8 cellular contexts compared by ENCODE assay signal in the genomic region with DNA sequence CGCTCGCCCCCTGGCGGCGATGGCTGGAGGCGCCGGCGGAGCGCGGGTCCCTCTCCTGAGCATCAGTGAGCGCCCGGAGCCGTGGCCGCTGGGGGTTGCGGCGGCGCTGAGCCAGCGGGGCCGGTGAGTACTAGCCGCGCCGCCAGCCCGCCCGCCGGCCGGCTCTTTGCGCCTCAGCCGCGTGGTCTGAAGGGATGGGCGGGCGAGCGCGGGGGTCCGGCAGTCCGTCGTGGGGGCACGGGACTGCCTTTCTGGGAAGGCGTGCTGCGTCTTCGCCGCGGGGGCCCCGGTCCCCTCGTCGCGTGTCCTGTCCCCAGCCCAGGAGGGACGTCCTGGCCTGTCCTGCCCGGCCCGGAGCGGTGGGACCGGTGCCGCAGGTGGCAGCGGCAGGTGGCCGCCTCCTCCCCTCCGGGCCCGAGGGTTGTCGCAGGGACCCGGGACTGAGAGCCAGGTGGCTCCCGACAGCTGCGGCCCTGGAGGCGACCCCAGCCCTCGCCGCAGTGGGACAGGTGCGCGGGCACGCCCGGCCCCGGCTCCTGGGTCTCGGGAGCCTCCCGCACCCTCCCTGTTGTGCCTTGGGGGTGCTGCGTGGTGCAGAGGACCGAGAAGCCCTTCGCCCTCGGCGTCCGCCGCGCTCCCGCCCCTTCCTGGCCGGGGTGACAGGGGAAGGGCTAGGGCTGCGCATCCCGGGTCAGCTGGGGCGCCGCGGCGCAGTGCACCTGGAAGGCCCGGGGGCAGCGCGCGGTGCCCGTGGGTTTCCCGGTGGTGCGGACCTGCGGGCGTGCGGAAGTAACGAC. TPM values are rescaled to one million over a fixed set of nuclear protein-coding genes. Genes with fewer than 3 reads are reported as not detected.
DNase-seq lines count a peak whose midpoint lies in the region; ATAC-seq and TF ChIP-seq lines count a peak whose summit lies in the region.

A gene with protein sequence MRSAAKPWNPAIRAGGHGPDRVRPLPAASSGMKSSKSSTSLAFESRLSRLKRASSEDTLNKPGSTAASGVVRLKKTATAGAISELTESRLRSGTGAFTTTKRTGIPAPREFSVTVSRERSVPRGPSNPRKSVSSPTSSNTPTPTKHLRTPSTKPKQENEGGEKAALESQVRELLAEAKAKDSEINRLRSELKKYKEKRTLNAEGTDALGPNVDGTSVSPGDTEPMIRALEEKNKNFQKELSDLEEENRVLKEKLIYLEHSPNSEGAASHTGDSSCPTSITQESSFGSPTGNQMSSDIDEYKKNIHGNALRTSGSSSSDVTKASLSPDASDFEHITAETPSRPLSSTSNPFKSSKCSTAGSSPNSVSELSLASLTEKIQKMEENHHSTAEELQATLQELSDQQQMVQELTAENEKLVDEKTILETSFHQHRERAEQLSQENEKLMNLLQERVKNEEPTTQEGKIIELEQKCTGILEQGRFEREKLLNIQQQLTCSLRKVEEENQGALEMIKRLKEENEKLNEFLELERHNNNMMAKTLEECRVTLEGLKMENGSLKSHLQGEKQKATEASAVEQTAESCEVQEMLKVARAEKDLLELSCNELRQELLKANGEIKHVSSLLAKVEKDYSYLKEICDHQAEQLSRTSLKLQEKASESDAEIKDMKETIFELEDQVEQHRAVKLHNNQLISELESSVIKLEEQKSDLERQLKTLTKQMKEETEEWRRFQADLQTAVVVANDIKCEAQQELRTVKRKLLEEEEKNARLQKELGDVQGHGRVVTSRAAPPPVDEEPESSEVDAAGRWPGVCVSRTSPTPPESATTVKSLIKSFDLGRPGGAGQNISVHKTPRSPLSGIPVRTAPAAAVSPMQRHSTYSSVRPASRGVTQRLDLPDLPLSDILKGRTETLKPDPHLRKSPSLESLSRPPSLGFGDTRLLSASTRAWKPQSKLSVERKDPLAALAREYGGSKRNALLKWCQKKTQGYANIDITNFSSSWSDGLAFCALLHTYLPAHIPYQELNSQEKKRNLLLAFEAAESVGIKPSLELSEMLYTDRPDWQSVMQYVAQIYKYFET (plus strand): TSS at position 58 of the 797 bp plus-strand sequence. CDS start 87,293 bp downstream, outside the sequence.

- peaks cover 5% of the 10 kb centered on the region for H3K4me1 ChIP-seq in A673 (ENCODE audit: insufficient read depth, low read length, poor library complexity, severe bottlenecking)
- peaks cover 4% of the 10 kb centered on the region for H3K4me1 ChIP-seq in colonic mucosa
- peaks cover 0 to 7% (median 0%) of the 10 kb centered on the region in 4 donors for H3K4me1 ChIP-seq in right lobe of liver

- intact Hi-C loops in A673 (cut with micrococcal nuclease; ENCODE audit: unreplicated experiment) = loop anchor here (5.0 kb wide), 1 partner anchor 142 kb away; a partner anchor contains a TSS
- intact Hi-C loops in colonic mucosa (cut with DNase I) = no loop called here
- intact Hi-C loops in right lobe of liver (cut with DNase I) = loop anchor here (10.0 kb wide), 2 partner anchors 85 to 115 kb away; no protein-coding TSS in a partner anchor

- H3K4me3 ChIP-seq in A673 (ENCODE audit: low read depth, low read length, poor library complexity, severe bottlenecking) (peak within 1 kb of the TSS; percentile 52), colonic mucosa (peak within 1 kb of the TSS; percentile 64), right lobe of liver (peak within 1 kb of the TSS; percentile 41 to 58 (median 46))

- H3K9me3 ChIP-seq in A673 (ENCODE audit: low read depth, low read length, poor library complexity, severe bottlenecking) = no peaks in the 10 kb centered on the region
- H3K9me3 ChIP-seq in colonic mucosa = no peaks in the 10 kb centered on the region
- H3K9me3 ChIP-seq in right lobe of liver = no peaks in the 10 kb centered on the region

- POLR2A ChIA-PET in A673 (lab: Charles Lee; ENCODE audit: low non-redundant PET) = interaction anchor here (0.5 kb wide), 1 partner anchor 308 kb away, joined by 3 read pairs; no protein-coding TSS in a partner anchor

- peak; percentile 79 for DNase-seq in A673 (ENCODE audit: low spot score)
- peak; percentile 10 for DNase-seq in NCI-H345 treated with DMSO at 0.1 percent for 48 hours (lab: John Stamatoyannopoulos, UW; ENCODE audit: unreplicated experiment)
- peak; percentile 72 to 84 for DNase-seq in activated CD4-positive, alpha-beta T cell treated with anti-CD3 and anti-CD28 coated beads for 4 hours
- peak; percentile 80 for DNase-seq in colonic mucosa
- peak; percentile 72 to 81 (median 77) for DNase-seq in right lobe of liver
- DNase-seq in stimulated activated CD4-positive, alpha-beta T cell treated with anti-CD3 and anti-CD28 coated beads, Interleukin-4, amount 100 ng/mL, for 48 hours (ENCODE audit: low read depth in 2 of 2) = peak; percentile 78 to 80

- H3K9ac ChIP-seq in colonic mucosa (ENCODE audit: low read depth in 2 of 2, low read length in 2 of 2) = peak within 1 kb of the TSS; percentile 58 to 66

- no peak for TF ChIP-seq POLR2A in right lobe of liver (IDR thresholded peaks at IDR 0.05)

- WGBS in right lobe of liver (ENCODE audit: insufficient coverage, low coverage, low lambda C conversion rate, missing lambda C conversion rate) = 0% methylated on average over 9 of the region's 96 CpGs

- peak; percentile 85; the same call in 1 of the 2 replicates for TF ChIP-seq CTCF in A673 (conservative IDR thresholded peaks at IDR 0.05; ENCODE audit: low read depth, low read length)
- TF ChIP-seq CTCF in colonic mucosa (IDR thresholded peaks at IDR 0.05) = peak; percentile 96
- TF ChIP-seq CTCF in right lobe of liver (IDR thresholded peaks at IDR 0.05) = peak; percentile 91 to 98 (median 97)

- CTCF ChIA-PET in A673 (lab: Charles Lee) = interaction anchor here (0.7 to 2.9 kb wide), 2 partner anchors 17 to 766 kb away, joined by 10 to 22 read pairs; no protein-coding TSS in a partner anchor

- H3K27ac ChIP-seq in A673 (ENCODE audit: low read depth, low read length, poor library complexity, severe bottlenecking) (no peak within 1 kb of the TSS), colonic mucosa (no peak within 1 kb of the TSS), right lobe of liver (no peak within 1 kb of the TSS)

- ATAC-seq in GM18867 (IDR thresholded peaks at IDR 0.05; ENCODE audit: unreplicated experiment) = peak; percentile 93
- ATAC-seq in HG03103 (IDR thresholded peaks at IDR 0.05; ENCODE audit: low read depth, unreplicated experiment) = peak; percentile 79
- ATAC-seq in right lobe of liver = peak; percentile 21 to 99 (median 96)

- H3K36me3 ChIP-seq in A673 (ENCODE audit: insufficient read depth, low read length, poor library complexity, severe bottlenecking) (no peaks in the 10 kb centered on the region), colonic mucosa (no peaks in the 10 kb centered on the region), right lobe of liver (no peaks in the 10 kb centered on the region)

- BruUV-seq in A673 (replicated peaks; lab: Mats Ljungman, UMichigan) = no TSS peak

- H3K27me3 ChIP-seq in A673 (replicated peaks; ENCODE audit: insufficient read depth, low read depth, low read length, poor library complexity) (peaks cover 61% of the 10 kb centered on the region), colonic mucosa (peaks cover 7% of the 10 kb centered on the region), right lobe of liver (peaks cover 0 to 11% of the 10 kb centered on the region in 2 donors)

RNA-seq across cellular contexts. Expression of the gene that starts here (rescaled TPM):
- total RNA-seq in A673 (2021) (5.8 and 6.8 TPM in 2 replicates), colonic mucosa (10 to 100 TPM; 53.5 to 78.3 TPM), right lobe of liver (1 to 10 TPM in 5 of 6 experiments, under 1 TPM in 1; 0.81 to 5.0 (median 2.8) TPM)

Comparison
In these comparisons a context has a peak if more than half of its experiments do, and no peak if none do; other contexts are left out.
1. DNase-seq: peak in every context shown above with its lines; median percentile 80 in colonic mucosa; 79 in A673; 79 in stimulated activated CD4-positive, alpha-beta T cell treated with anti-CD3 and anti-CD28 coated beads, Interleukin-4, amount 100 ng/mL, for 48 hours; 78 in activated CD4-positive, alpha-beta T cell treated with anti-CD3 and anti-CD28 coated beads for 4 hours; 77 in right lobe of liver; 10 in NCI-H345 treated with DMSO at 0.1 percent for 48 hours.